9 cellular contexts compared by ENCODE assay signal in the genomic region with DNA sequence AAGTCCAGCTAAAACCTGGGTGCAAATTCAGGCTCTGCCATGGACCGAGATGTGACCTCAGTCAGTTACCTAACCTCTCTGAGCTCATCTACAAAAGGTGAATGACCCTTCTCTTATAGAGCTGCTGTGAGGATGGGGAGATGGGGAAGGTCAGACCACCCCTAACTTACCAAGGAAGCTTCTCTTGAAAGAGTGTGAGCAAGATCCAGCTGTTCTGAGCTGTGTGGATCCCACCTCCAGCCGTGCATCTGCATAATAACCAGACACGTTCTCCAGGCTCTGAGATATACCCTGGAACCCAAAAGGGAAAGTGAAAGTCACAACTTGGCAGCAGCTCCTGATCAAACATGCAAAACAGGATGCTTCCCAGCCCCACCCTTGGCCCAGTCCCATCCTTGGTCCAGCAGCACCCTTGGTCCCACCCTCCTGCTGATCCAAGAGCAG. TPM values are rescaled to one million over a fixed set of nuclear protein-coding genes. Genes with fewer than 3 reads are reported as not detected.
A peak's percentile ranks its signal among the peaks of the same experiment; 100 is the strongest.
DNase-seq lines count a peak whose midpoint lies in the region; ATAC-seq and TF ChIP-seq lines count a peak whose summit lies in the region.
"Had no signal": no experiment of that assay in that cellular context is flagged by ENCODE, and none has a peak within 500 bp of the region (broad histone marks: within the 10 kb centered on the region; RNA-seq: fewer than 3 reads in every experiment).

A gene with protein sequence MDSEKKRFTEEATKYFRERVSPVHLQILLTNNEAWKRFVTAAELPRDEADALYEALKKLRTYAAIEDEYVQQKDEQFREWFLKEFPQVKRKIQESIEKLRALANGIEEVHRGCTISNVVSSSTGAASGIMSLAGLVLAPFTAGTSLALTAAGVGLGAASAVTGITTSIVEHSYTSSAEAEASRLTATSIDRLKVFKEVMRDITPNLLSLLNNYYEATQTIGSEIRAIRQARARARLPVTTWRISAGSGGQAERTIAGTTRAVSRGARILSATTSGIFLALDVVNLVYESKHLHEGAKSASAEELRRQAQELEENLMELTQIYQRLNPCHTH (minus strand): TSS at position 257 of the 444 bp plus-strand sequence. CDS start 11,700 bp downstream, outside the sequence.

- H3K36me3 ChIP-seq in rectal smooth muscle tissue (ENCODE audit: control insufficient read depth, insufficient read depth, low read length) (no peaks in the 10 kb centered on the region), HAP-1 (replicated peaks) (no peaks in the 10 kb centered on the region)

- peak; percentile 64 for DNase-seq in NCI-H2029 (lab: John Stamatoyannopoulos, UW)
- DNase-seq in NCI-H2029 treated with DMSO at 0.1 percent for 48 hours (lab: John Stamatoyannopoulos, UW), result no peak
- no peak for DNase-seq in activated T-cell treated with anti-CD3 and anti-CD28 coated beads, Interleukin-2, amount 50 U/mL, for 4 hours
- peak; percentile 73 for DNase-seq in fibroblast of pulmonary artery (ENCODE audit: low read depth)
- no peak for DNase-seq in ecto neural progenitor cell (ENCODE audit: low spot score)
- DNase-seq in HAP-1 (ENCODE audit: low spot score in 2 of 2), result no peak

- no peaks in the 10 kb centered on the region for H3K9me3 Mint-ChIP-seq in activated T-cell treated with anti-CD3 and anti-CD28 coated beads, Interleukin-2, amount 50 U/mL, for 4 hours

- H3K4me1 Mint-ChIP-seq in activated T-cell treated with anti-CD3 and anti-CD28 coated beads, Interleukin-2, amount 50 U/mL, for 4 hours (ENCODE audit: low read depth), result peaks cover 85% of the 10 kb centered on the region

- peak within 1 kb of the TSS; percentile 19 for H3K4me3 ChIP-seq in fibroblast of pulmonary artery (replicated peaks; ENCODE audit: low read depth, low read length)
- peak within 1 kb of the TSS; percentile 69 for H3K4me3 ChIP-seq in rectal smooth muscle tissue (ENCODE audit: low read length)
- H3K4me3 ChIP-seq in HAP-1, result no peak within 1 kb of the TSS
- H3K4me3 ChIP-seq: A549 had no signal

- TF ChIP-seq CTCF in fibroblast of pulmonary artery (IDR thresholded peaks at IDR 0.05; ENCODE audit: low read length, missing control alignments), result no peak

- H3K9me3 ChIP-seq in HAP-1, result no peaks in the 10 kb centered on the region
- H3K9me3 ChIP-seq: A549 had no signal

- in situ Hi-C loops in HAP-1 (cut with MboI; ENCODE audit: low sequenced_read_pairs), result no loop called here

- peak; percentile 62 to 65 for ATAC-seq in activated T-cell treated with anti-CD3 and anti-CD28 coated beads, Interleukin-2, amount 50 U/mL, for 4 hours
- no peak for ATAC-seq in HG03520 (IDR thresholded peaks at IDR 0.05; ENCODE audit: unreplicated experiment)
- ATAC-seq: A549 had no signal

- no peaks in the 10 kb centered on the region for H3K27me3 ChIP-seq in rectal smooth muscle tissue (ENCODE audit: control insufficient read depth, insufficient read depth, low read length)
- peaks cover 15% of the 10 kb centered on the region for H3K27me3 ChIP-seq in HAP-1 (ENCODE audit: low read depth)

- no peaks in the 10 kb centered on the region for H3K36me3 Mint-ChIP-seq in activated T-cell treated with anti-CD3 and anti-CD28 coated beads, Interleukin-2, amount 50 U/mL, for 4 hours (ENCODE audit: insufficient read depth)

- H3K27ac ChIP-seq in rectal smooth muscle tissue (ENCODE audit: low read depth, low read length), result peak within 1 kb of the TSS; percentile 65
- H3K27ac ChIP-seq: A549 had no signal

- H3K4me3 Mint-ChIP-seq in activated T-cell treated with anti-CD3 and anti-CD28 coated beads, Interleukin-2, amount 50 U/mL, for 4 hours, result peak within 1 kb of the TSS; percentile 83

- H3K27me3 Mint-ChIP-seq in activated T-cell treated with anti-CD3 and anti-CD28 coated beads, Interleukin-2, amount 50 U/mL, for 4 hours (ENCODE audit: low read depth), result no peaks in the 10 kb centered on the region

- peak within 1 kb of the TSS; percentile 49 for H3K9ac ChIP-seq in rectal smooth muscle tissue (ENCODE audit: low read length)

- H3K4me1 ChIP-seq in rectal smooth muscle tissue (ENCODE audit: control insufficient read depth, insufficient read depth, low read length), result peaks cover 16% of the 10 kb centered on the region
- H3K4me1 ChIP-seq in HAP-1, result no peaks in the 10 kb centered on the region
- H3K4me1 ChIP-seq: A549 had no signal

RNA-seq across cellular contexts. Expression of the gene that starts here (rescaled TPM):
- total RNA-seq in activated T-cell treated with anti-CD3 and anti-CD28 coated beads, Interleukin-2, amount 50 U/mL, for 4 hours, result 10 to 100 TPM; 14.4 to 17.7 (median 15.5) TPM

Comparison
In these comparisons a context has a peak if more than half of its experiments do, and no peak if none do; other contexts are left out.
1. DNase-seq: peak in NCI-H2029 (single experiment) and fibroblast of pulmonary artery (single experiment); none in NCI-H2029 treated with DMSO at 0.1 percent for 48 hours (single experiment), activated T-cell treated with anti-CD3 and anti-CD28 coated beads, Interleukin-2, amount 50 U/mL, for 4 hours (single experiment), ecto neural progenitor cell (single experiment) and HAP-1 (0 of 2).